Comparison of ENCODE assay signal across 34 cellular contexts in genomic region chr10:52746169-52746568, GRCh38. TPM values are rescaled to one million over a fixed set of nuclear protein-coding genes. Genes with fewer than 3 reads are reported as not detected.
A peak's percentile ranks its signal among the peaks of the same experiment; 100 is the strongest.
DNase-seq lines count a peak whose midpoint lies in the region; ATAC-seq and TF ChIP-seq lines count a peak whose summit lies in the region.
"Had no signal": no experiment of that assay in that cellular context is flagged by ENCODE, and none has a peak within 500 bp of the region (broad histone marks: within the 10 kb centered on the region; RNA-seq: fewer than 3 reads in every experiment).

No MANE protein-coding gene starts in this region.

- no peaks in the 10 kb centered on the region for H3K9me2 ChIP-seq in OCI-LY7 (ENCODE audit: insufficient read depth, low read length)

- TF ChIP-seq CTCF in AG04449 (IDR thresholded peaks at IDR 0.05; ENCODE audit: insufficient read depth, low read length, missing control alignments): peak; percentile 47
- TF ChIP-seq CTCF in GM12872 (IDR thresholded peaks at IDR 0.05; ENCODE audit: insufficient read depth, low read depth, low read length): 0 out of 3 replicates have a peak, but pooled peaks have one; percentile 3
- TF ChIP-seq CTCF in OCI-LY7 (conservative IDR thresholded peaks at IDR 0.05; ENCODE audit: low read length): peak; percentile 37; the same call in 1 of the 2 replicates
- peak; percentile 40 for TF ChIP-seq CTCF in fibroblast of the aortic adventitia (IDR thresholded peaks at IDR 0.05; ENCODE audit: insufficient read depth, low read length)
- no peak for TF ChIP-seq CTCF in tibial nerve (IDR thresholded peaks at IDR 0.05)

- no peak for ATAC-seq in GM21717 (IDR thresholded peaks at IDR 0.05; ENCODE audit: unreplicated experiment)
- ATAC-seq: activated CD8-positive, alpha-beta T cell treated with anti-CD3 and anti-CD28 coated beads for 36 hours; esophagus mucosa; foreskin keratinocyte; heart left ventricle; naive thymus-derived CD4-positive, alpha-beta T cell had no signal

- no peak for TF ChIP-seq POLR2A in tibial nerve (IDR thresholded peaks at IDR 0.05)

- no peak for DNase-seq in AG04449 (ENCODE audit: low read depth, low spot score)
- no peak for DNase-seq in OCI-LY7 (ENCODE audit: low spot score)
- DNase-seq in fibroblast of the aortic adventitia (ENCODE audit: low read depth): peak; percentile 11
- DNase-seq in tibial nerve (ENCODE audit: low spot score in 2 of 2): no peak
- DNase-seq in glomerular visceral epithelial cell (ENCODE audit: extremely low spot score): no peak
- DNase-seq in AML-193 (lab: John Stamatoyannopoulos, UW): no peak
- DNase-seq: activated CD8-positive, alpha-beta memory T cell treated with anti-CD3 and anti-CD28 coated beads, Interleukin-2, amount 50 U/mL, for 48 hours; activated CD8-positive, alpha-beta T cell treated with anti-CD3 and anti-CD28 coated beads for 36 hours; activated naive CD4-positive, alpha-beta T cell treated with Interleukin-2 at 50 U/mL for 16 hours; DND-41; endodermal cell; foreskin keratinocyte; GOT3; heart left ventricle; MG63; midbrain; naive thymus-derived CD4-positive, alpha-beta T cell; NCI-H1417; NCI-H2081; NCI-H345; NCI-H774; right lobe of liver; stimulated activated CD4-positive, alpha-beta T cell treated with anti-CD3 and anti-CD28 coated beads, Interleukin-12 subunit alpha, Interleukin-12 subunit beta, amount 100 ng/mL, for 4 hours; stimulated activated CD4-positive, alpha-beta T cell treated with anti-CD3 and anti-CD28 coated beads, Interleukin-4, amount 100 ng/mL, for 1 hour; thyroid gland had no signal

- H3K79me2 ChIP-seq in OCI-LY7 (ENCODE audit: insufficient read depth, low read depth, low read length): no peaks in the 10 kb centered on the region

- no TSS peak for BruUV-seq in OCI-LY7 (replicated peaks; lab: Mats Ljungman, UMichigan)

- POLR2A ChIA-PET in AG04449 (lab: Yijun Ruan, JAX): no interaction called here
- POLR2A ChIA-PET in OCI-LY7 (lab: Charles Lee): interaction anchor here (0.5 kb wide), 1 partner anchor 1062 kb away, joined by 4 read pairs; no protein-coding TSS in a partner anchor

- 67 to 87% methylated on average over 5 of the region's 5 CpGs for WGBS in tibial nerve, 2 donors

- no peaks in the 10 kb centered on the region for H3K27me3 ChIP-seq in tibial nerve
- H3K27me3 ChIP-seq: foreskin keratinocyte, heart left ventricle, MG63, neutrophil, right lobe of liver, thyroid gland had no signal

- CTCF ChIA-PET in AG04449 (lab: Yijun Ruan, JAX) (interaction anchor here (0.7 to 16.3 kb wide), 22 partner anchors 9 to 696 kb away, joined by 3 to 482 read pairs (median 6); partner anchors contain the start of gene MBL2), OCI-LY7 (lab: Charles Lee; ENCODE audit: unreplicated experiment) (no interaction called here)

- H4K20me1 ChIP-seq in OCI-LY7 (ENCODE audit: insufficient read depth, low read length): no peaks in the 10 kb centered on the region

- no peak overlapping the region for H2AFZ ChIP-seq in OCI-LY7 (ENCODE audit: low read length)

- no peaks in the 10 kb centered on the region for H3K36me3 ChIP-seq in OCI-LY7 (ENCODE audit: insufficient read depth, low read length)
- no peaks in the 10 kb centered on the region for H3K36me3 ChIP-seq in tibial nerve
- H3K36me3 ChIP-seq: heart left ventricle, MG63, neutrophil, right lobe of liver, thyroid gland had no signal

- no peak for TF ChIP-seq EP300 in tibial nerve (IDR thresholded peaks at IDR 0.05)

- no peak overlapping the region for H3K4me2 ChIP-seq in OCI-LY7 (ENCODE audit: low read length)

- no peaks in the 10 kb centered on the region for H3K4me1 ChIP-seq in OCI-LY7 (ENCODE audit: insufficient read depth, low read length, poor library complexity, severe bottlenecking)
- H3K4me1 ChIP-seq in tibial nerve: no peaks in the 10 kb centered on the region
- H3K4me1 ChIP-seq: foreskin keratinocyte, heart left ventricle, thyroid gland had no signal

- no peak overlapping the region for H3K4me3 ChIP-seq in AG04449 (ENCODE audit: low read depth, low read length)
- no peak overlapping the region for H3K4me3 ChIP-seq in OCI-LY7 (ENCODE audit: low read depth, low read length, poor library complexity, severe bottlenecking)
- H3K4me3 ChIP-seq in fibroblast of the aortic adventitia (ENCODE audit: low read depth, low read length): no peak overlapping the region
- no peak overlapping the region for H3K4me3 ChIP-seq in tibial nerve
- H3K4me3 ChIP-seq: heart left ventricle, MG63, right lobe of liver, SK-N-MC, thyroid gland had no signal

- no peak overlapping the region for H3K27ac ChIP-seq in OCI-LY7 (ENCODE audit: low read depth, low read length, poor library complexity, severe bottlenecking)
- H3K27ac ChIP-seq in tibial nerve: no peak overlapping the region
- H3K27ac ChIP-seq: foreskin keratinocyte, heart left ventricle, neutrophil, right lobe of liver, SK-N-MC, thyroid gland had no signal

- intact Hi-C loops in OCI-LY7 (cut with micrococcal nuclease; ENCODE audit: unreplicated experiment): no loop called here

- H3K9me3 ChIP-seq in OCI-LY7 (ENCODE audit: low read length) (no peaks in the 10 kb centered on the region), tibial nerve (no peaks in the 10 kb centered on the region)
- H3K9me3 ChIP-seq: heart left ventricle, MG63, neutrophil, right lobe of liver, thyroid gland had no signal

RNA-seq across cellular contexts. Expression of gene MBL2, which starts 26.4 kb away (rescaled TPM):
- not detected in 2 replicates for total RNA-seq in OCI-LY7 (2014; rRNA removed; shearing (Covaris generic))
- total RNA-seq in OCI-LY7 (2022) (not detected in 2 replicates), fibroblast of the aortic adventitia (ENCODE audit: low replicate concordance) (not detected in 2 replicates), tibial nerve (under 1 TPM in 2 of 4 donors, not detected in 2; 0.21 to 0.22 TPM)
- total RNA-seq: activated CD8-positive, alpha-beta T cell treated with anti-CD3 and anti-CD28 coated beads for 36 hours; activated T-helper 1 cell treated with anti-CD3 and anti-CD28 coated beads, Interleukin-12 subunit alpha, Interleukin-12 subunit beta, Interleukin-2, Interleukin-4 antibody, amounts not matched to agents 30 ng/mL and 10 ng/mL and 1 ng/mL, durations not matched to agents 14 hours and 24 hours and 36 hours; endodermal cell; esophagus mucosa; foreskin keratinocyte; heart left ventricle; HT-29; kidney epithelial cell; naive thymus-derived CD4-positive, alpha-beta T cell; posterior vena cava; thyroid gland had no signal

Comparison
In these comparisons a context has a peak if more than half of its experiments do, and no peak if none do; other contexts are left out.
1. CTCF ChIP-seq: peak in AG04449 (single experiment), GM12872 (single experiment), OCI-LY7 (single experiment) and fibroblast of the aortic adventitia (single experiment); none in tibial nerve (0 of 5).